ENCODE assay signal across 9 cellular contexts in genomic region chr1:193957556-193958095, GRCh38.
"Had no signal": no experiment of that assay in that cellular context is flagged by ENCODE, and none has a peak within 500 bp of the region (broad histone marks: within the 10 kb centered on the region; RNA-seq: fewer than 3 reads in every experiment).

No MANE protein-coding gene starts in this region.

- H3K9me3 ChIP-seq: HAP-1 had no signal

- H3K27ac Mint-ChIP-seq: HFFc6, IgD-negative memory B cell had no signal

- ATAC-seq: HCT116, HepG2 had no signal

- H3K9me3 Mint-ChIP-seq: HFFc6 had no signal

- H3K36me3 ChIP-seq: HAP-1 had no signal

- H3K4me1 ChIP-seq: HAP-1 had no signal

- H3K4me3 ChIP-seq: HAP-1 had no signal

- H3K27me3 Mint-ChIP-seq: IgD-negative memory B cell had no signal

- H3K27ac ChIP-seq: HL-60 had no signal

- DNase-seq: GOT3, H7, HFFc6, KBM-7 had no signal

- H3K4me3 Mint-ChIP-seq: HFFc6, IgD-negative memory B cell had no signal

- H3K36me3 Mint-ChIP-seq: IgD-negative memory B cell had no signal

- H3K4me1 Mint-ChIP-seq: IgD-negative memory B cell had no signal

- FAIRE-seq: HepG2 had no signal
